Comparison of ENCODE assay signal across 13 cellular contexts in genomic region chr1:39328110-39328509, GRCh38.
DNase-seq lines count a peak whose midpoint lies in the region; ATAC-seq and TF ChIP-seq lines count a peak whose summit lies in the region.
"Had no signal": no experiment of that assay in that cellular context is flagged by ENCODE, and none has a peak within 500 bp of the region (broad histone marks: within the 10 kb centered on the region; RNA-seq: fewer than 3 reads in every experiment).

No MANE protein-coding gene starts in this region.

- H3K27ac Mint-ChIP-seq in CD4-positive, CD25-positive, alpha-beta regulatory T cell, result peak overlapping the region in 2 of 3 donors; percentile 27 to 72
- peak overlapping the region; percentile 46 for H3K27ac Mint-ChIP-seq in chondrocyte (ENCODE audit: unreplicated experiment)

- peaks cover 95% of the 10 kb centered on the region for H3K36me3 ChIP-seq in CD4-positive, CD25-positive, alpha-beta regulatory T cell (ENCODE audit: control insufficient read depth, insufficient read depth, low read length)
- H3K36me3 ChIP-seq in SJSA1 (peaks cover 82% of the 10 kb centered on the region), rectal smooth muscle tissue (ENCODE audit: control insufficient read depth, insufficient read depth, low read length) (peaks cover 40% of the 10 kb centered on the region), PC-9 (ENCODE audit: low read depth) (no peaks in the 10 kb centered on the region; the same call in 1 of the 2 replicates)

- no peak overlapping the region for H3K4me2 ChIP-seq in PC-9

- H3K9me3 Mint-ChIP-seq in CD4-positive, CD25-positive, alpha-beta regulatory T cell, result peaks cover 0 to 1% (median 0%) of the 10 kb centered on the region in 7 donors
- no peaks in the 10 kb centered on the region for H3K9me3 Mint-ChIP-seq in chondrocyte (ENCODE audit: low read depth)

- peaks cover 49% of the 10 kb centered on the region for H3K36me3 Mint-ChIP-seq in CD4-positive, CD25-positive, alpha-beta regulatory T cell
- peaks cover 35% of the 10 kb centered on the region for H3K36me3 Mint-ChIP-seq in chondrocyte (ENCODE audit: low read depth)

- no TSS peak for BruUV-seq in PC-9 (replicated peaks; lab: Mats Ljungman, UMichigan)

- no peak overlapping the region for H2AFZ ChIP-seq in PC-9

- no peaks in the 10 kb centered on the region for H3K9me2 ChIP-seq in PC-9 (ENCODE audit: insufficient read depth)

- no peaks in the 10 kb centered on the region for H3K4me1 ChIP-seq in CD4-positive, CD25-positive, alpha-beta regulatory T cell (ENCODE audit: control insufficient read depth, insufficient read depth, low read length, poor library complexity, severe bottlenecking)
- H3K4me1 ChIP-seq in SJSA1 (replicated peaks) (peaks cover 7% of the 10 kb centered on the region), rectal smooth muscle tissue (ENCODE audit: control insufficient read depth, insufficient read depth, low read length) (peaks cover 9% of the 10 kb centered on the region), PC-9 (replicated peaks; ENCODE audit: insufficient read depth) (no peaks in the 10 kb centered on the region)
- H3K4me1 ChIP-seq: tibial nerve had no signal

- DNase-seq in CD4-positive, CD25-positive, alpha-beta regulatory T cell, result peak in 1 of 3 donors; percentile 7
- DNase-seq in SJSA1 (ENCODE audit: low read depth in 1 of 2, low spot score in 2 of 2) (peak in 1 of 2 experiments; percentile 23), chondrocyte (ENCODE audit: low spot score) (no peak), PC-9 (no peak), NCI-H1694 treated with DMSO at 0.1 percent for 48 hours (lab: John Stamatoyannopoulos, UW) (no peak)
- DNase-seq: brain microvascular endothelial cell; hypothalamus; left cardiac atrium; stimulated activated CD4-positive, alpha-beta T cell treated with anti-CD3 and anti-CD28 coated beads, Interleukin-15, amount 100 ng/mL, for 24 hours had no signal

- H4K20me1 ChIP-seq in PC-9 (ENCODE audit: insufficient read depth), result no peaks in the 10 kb centered on the region

- no peaks in the 10 kb centered on the region for H3K79me2 ChIP-seq in PC-9 (ENCODE audit: low read depth)

- TF ChIP-seq CTCF in chondrocyte (IDR thresholded peaks at IDR 0.05), result no peak
- TF ChIP-seq CTCF in PC-9 (conservative IDR thresholded peaks at IDR 0.05), result no peak

- H3K9ac ChIP-seq in rectal smooth muscle tissue (ENCODE audit: low read length), result no peak overlapping the region

- H3K4me1 Mint-ChIP-seq in CD4-positive, CD25-positive, alpha-beta regulatory T cell, result peaks cover 7 to 23% (median 12%) of the 10 kb centered on the region in 4 donors
- H3K4me1 Mint-ChIP-seq in chondrocyte (ENCODE audit: low read depth), result peaks cover 33% of the 10 kb centered on the region

- no peaks in the 10 kb centered on the region for H3K9me3 ChIP-seq in CD4-positive, CD25-positive, alpha-beta regulatory T cell (ENCODE audit: control insufficient read depth in 2 of 2, low read length in 2 of 2)
- H3K9me3 ChIP-seq in SJSA1 (replicated peaks) (no peaks in the 10 kb centered on the region), PC-9 (ENCODE audit: insufficient read depth, low read depth) (no peaks in the 10 kb centered on the region)
- H3K9me3 ChIP-seq: tibial nerve had no signal

- no peak overlapping the region for H3K27ac ChIP-seq in CD4-positive, CD25-positive, alpha-beta regulatory T cell (ENCODE audit: insufficient read depth, low read length, poor library complexity, severe bottlenecking)
- H3K27ac ChIP-seq in SJSA1 (no peak overlapping the region), rectal smooth muscle tissue (ENCODE audit: low read depth, low read length) (peak overlapping the region; percentile 87), PC-9 (no peak overlapping the region)
- H3K27ac ChIP-seq: brain microvascular endothelial cell had no signal

- H3K27me3 Mint-ChIP-seq in CD4-positive, CD25-positive, alpha-beta regulatory T cell, result no peaks in the 10 kb centered on the region
- no peaks in the 10 kb centered on the region for H3K27me3 Mint-ChIP-seq in chondrocyte (ENCODE audit: low read depth)

- intact Hi-C loops in PC-9 (cut with micrococcal nuclease; ENCODE audit: unreplicated experiment), result no loop called here

- no peaks in the 10 kb centered on the region for H3F3A ChIP-seq in PC-9 (ENCODE audit: insufficient read depth, low read depth)

- CTCF ChIA-PET in PC-9 (lab: Charles Lee), result no interaction called here

- peak overlapping the region in 1 of 4 donors; percentile 10 for H3K4me3 Mint-ChIP-seq in CD4-positive, CD25-positive, alpha-beta regulatory T cell
- H3K4me3 Mint-ChIP-seq in chondrocyte (ENCODE audit: unreplicated experiment), result no peak overlapping the region

- POLR2A ChIA-PET in PC-9 (lab: Charles Lee; ENCODE audit: unreplicated experiment), result no interaction called here

- peak overlapping the region; percentile 32 for H3K4me3 ChIP-seq in CD4-positive, CD25-positive, alpha-beta regulatory T cell (ENCODE audit: low read depth, low read length)
- H3K4me3 ChIP-seq in SJSA1 (peak overlapping the region; percentile 12; the same call in 1 of the 2 replicates), rectal smooth muscle tissue (ENCODE audit: low read length) (no peak overlapping the region), PC-9 (no peak overlapping the region)
- H3K4me3 ChIP-seq: tibial nerve had no signal

- H3K27me3 ChIP-seq in CD4-positive, CD25-positive, alpha-beta regulatory T cell (ENCODE audit: control insufficient read depth, insufficient read depth, low read length), result no peaks in the 10 kb centered on the region
- H3K27me3 ChIP-seq in SJSA1 (replicated peaks), result no peaks in the 10 kb centered on the region
- H3K27me3 ChIP-seq in rectal smooth muscle tissue (ENCODE audit: control insufficient read depth, insufficient read depth, low read length), result no peaks in the 10 kb centered on the region
- no peaks in the 10 kb centered on the region for H3K27me3 ChIP-seq in PC-9 (ENCODE audit: insufficient read depth, low read depth)
- H3K27me3 ChIP-seq: brain microvascular endothelial cell, tibial nerve had no signal

- ATAC-seq in CD4-positive, CD25-positive, alpha-beta regulatory T cell (ENCODE audit: low read depth in 2 of 2), result no peak
- ATAC-seq in GM19452 (IDR thresholded peaks at IDR 0.05; ENCODE audit: unreplicated experiment) (no peak), HG03520 (IDR thresholded peaks at IDR 0.05; ENCODE audit: unreplicated experiment) (no peak)
- ATAC-seq: left cardiac atrium had no signal

Comparison
In these comparisons a context has a peak if more than half of its experiments do, and no peak if none do; other contexts are left out.
1. H3K4me3 ChIP-seq: peak in CD4-positive, CD25-positive, alpha-beta regulatory T cell (single experiment) and SJSA1 (single experiment); none in rectal smooth muscle tissue (single experiment) and PC-9 (single experiment).